In genomic region chr17:50137050-50137449, GRCh38 we compare ENCODE assay signal across 29 cellular contexts. TPM values are rescaled to one million over a fixed set of nuclear protein-coding genes. Genes with fewer than 3 reads are reported as not detected.
A peak's percentile ranks its signal among the peaks of the same experiment; 100 is the strongest.
DNase-seq lines count a peak whose midpoint lies in the region; ATAC-seq, FAIRE-seq and TF ChIP-seq lines count a peak whose summit lies in the region.
"Had no signal": no experiment of that assay in that cellular context is flagged by ENCODE, and none has a peak within 500 bp of the region (broad histone marks: within the 10 kb centered on the region; RNA-seq: fewer than 3 reads in every experiment).

No MANE protein-coding gene starts in this region.

- no peak for ATAC-seq in central memory CD8-positive, alpha-beta T cell (replicated peaks; ENCODE audit: extremely low read depth, poor library complexity, severe bottlenecking)
- no peak for ATAC-seq in stimulated activated effector memory CD8-positive, alpha-beta T cell treated with anti-CD3 and anti-CD28 coated beads, Interleukin-12 subunit alpha, Interleukin-12 subunit beta, amount 100 ng/mL, for 72 hours
- ATAC-seq in omental fat pad (ENCODE audit: low FRiP score), result no peak
- ATAC-seq: CD8-positive, alpha-beta T cell; left colon; right lobe of liver had no signal

- CTCF ChIA-PET in activated CD4-positive, alpha-beta T cell treated with anti-CD3 and anti-CD28 coated beads, Interleukin-2, amount 10 ng/mL, durations not matched to agents 7 days and 5 days (lab: Charles Lee), result interaction anchor here (0.6 to 1.7 kb wide), 5 partner anchors 14 to 880 kb away, joined by 3 to 4 read pairs (median 3); no protein-coding TSS in a partner anchor

- no peaks in the 10 kb centered on the region for H3K9me3 Mint-ChIP-seq in activated CD4-positive, alpha-beta T cell treated with anti-CD3 and anti-CD28 coated beads, Interleukin-2, amount 10 ng/mL, durations not matched to agents 7 days and 5 days
- H3K9me3 Mint-ChIP-seq in central memory CD8-positive, alpha-beta T cell, result no peaks in the 10 kb centered on the region
- H3K9me3 Mint-ChIP-seq in stimulated activated effector memory CD8-positive, alpha-beta T cell treated with anti-CD3 and anti-CD28 coated beads, Interleukin-12 subunit alpha, Interleukin-12 subunit beta, amount 100 ng/mL, for 72 hours, result no peaks in the 10 kb centered on the region
- H3K9me3 Mint-ChIP-seq: CD8-positive, alpha-beta T cell; neural progenitor cell had no signal

- POLR2A ChIA-PET in activated CD4-positive, alpha-beta T cell treated with anti-CD3 and anti-CD28 coated beads, Interleukin-2, amount 10 ng/mL, durations not matched to agents 7 days and 5 days (lab: Charles Lee), result no interaction called here

- no peak for TF ChIP-seq CTCF in omental fat pad (IDR thresholded peaks at IDR 0.05)

- peaks cover 39% of the 10 kb centered on the region for H3K4me1 Mint-ChIP-seq in activated CD4-positive, alpha-beta T cell treated with anti-CD3 and anti-CD28 coated beads, Interleukin-2, amount 10 ng/mL, durations not matched to agents 7 days and 5 days
- H3K4me1 Mint-ChIP-seq in central memory CD8-positive, alpha-beta T cell, result peaks cover 50% of the 10 kb centered on the region
- H3K4me1 Mint-ChIP-seq in stimulated activated effector memory CD8-positive, alpha-beta T cell treated with anti-CD3 and anti-CD28 coated beads, Interleukin-12 subunit alpha, Interleukin-12 subunit beta, amount 100 ng/mL, for 72 hours, result peaks cover 56% of the 10 kb centered on the region

- DNase-seq in activated CD4-positive, alpha-beta T cell treated with anti-CD3 and anti-CD28 coated beads, Interleukin-2, amount 10 ng/mL, durations not matched to agents 7 days and 5 days, result no peak
- DNase-seq in activated CD4-positive, alpha-beta T cell treated with anti-CD3 and anti-CD28 coated beads for 4 hours, result no peak
- DNase-seq in HTR-8/SVneo (ENCODE audit: insufficient read length, low spot score) (no peak), dermis blood vessel endothelial cell (no peak), middle frontal gyrus (ENCODE audit: extremely low spot score, low spot score) (no peak), omental fat pad (ENCODE audit: low spot score) (no peak)
- DNase-seq in central memory CD8-positive, alpha-beta T cell (ENCODE audit: low spot score in 2 of 2), result no peak
- no peak for DNase-seq in stimulated activated effector memory CD8-positive, alpha-beta T cell treated with anti-CD3 and anti-CD28 coated beads, Interleukin-12 subunit alpha, Interleukin-12 subunit beta, amount 100 ng/mL, for 72 hours (ENCODE audit: low spot score in 2 of 2)
- DNase-seq: activated CD8-positive, alpha-beta memory T cell treated with anti-CD3 and anti-CD28 coated beads, Interleukin-2, amount 50 U/mL, for 48 hours; activated effector memory CD4-positive, alpha-beta T cell treated with Interleukin-2 at 50 U/mL for 16 hours; CD8-positive, alpha-beta T cell; GOT3; hippocampal formation; Kasumi-1; left colon; NCI-H146; NCI-H2107; NCI-H446 treated with DMSO at 0.1 percent for 48 hours; right lobe of liver; SK-N-SH; stimulated activated CD4-positive, alpha-beta T cell treated with anti-CD3 and anti-CD28 coated beads, Interleukin-4, amount 100 ng/mL, for 1 hour; T-helper 9 cell; testis; WERI-Rb-1 had no signal

- H3K27ac Mint-ChIP-seq in activated CD4-positive, alpha-beta T cell treated with anti-CD3 and anti-CD28 coated beads, Interleukin-2, amount 10 ng/mL, durations not matched to agents 7 days and 5 days, result peak overlapping the region; percentile 27
- H3K27ac Mint-ChIP-seq in central memory CD8-positive, alpha-beta T cell (ENCODE audit: low read depth), result peak overlapping the region; percentile 42
- H3K27ac Mint-ChIP-seq in stimulated activated effector memory CD8-positive, alpha-beta T cell treated with anti-CD3 and anti-CD28 coated beads, Interleukin-12 subunit alpha, Interleukin-12 subunit beta, amount 100 ng/mL, for 72 hours, result peak overlapping the region; percentile 87
- H3K27ac Mint-ChIP-seq: CD8-positive, alpha-beta T cell; neural progenitor cell had no signal

- H3K27me3 Mint-ChIP-seq in activated CD4-positive, alpha-beta T cell treated with anti-CD3 and anti-CD28 coated beads, Interleukin-2, amount 10 ng/mL, durations not matched to agents 7 days and 5 days, result no peaks in the 10 kb centered on the region
- no peaks in the 10 kb centered on the region for H3K27me3 Mint-ChIP-seq in central memory CD8-positive, alpha-beta T cell

- peak; percentile 64 for FAIRE-seq in HTR-8/SVneo (lab: Jason Lieb, UNC)
- FAIRE-seq: A204.1, endometrium, frontal cortex had no signal

- H3K36me3 Mint-ChIP-seq in activated CD4-positive, alpha-beta T cell treated with anti-CD3 and anti-CD28 coated beads, Interleukin-2, amount 10 ng/mL, durations not matched to agents 7 days and 5 days (ENCODE audit: low read depth), result peaks cover 63% of the 10 kb centered on the region
- H3K36me3 Mint-ChIP-seq in central memory CD8-positive, alpha-beta T cell (ENCODE audit: insufficient read depth), result peaks cover 44% of the 10 kb centered on the region
- H3K36me3 Mint-ChIP-seq in stimulated activated effector memory CD8-positive, alpha-beta T cell treated with anti-CD3 and anti-CD28 coated beads, Interleukin-12 subunit alpha, Interleukin-12 subunit beta, amount 100 ng/mL, for 72 hours, result peaks cover 86% of the 10 kb centered on the region

- no peak overlapping the region for H3K4me3 Mint-ChIP-seq in activated CD4-positive, alpha-beta T cell treated with anti-CD3 and anti-CD28 coated beads, Interleukin-2, amount 10 ng/mL, durations not matched to agents 7 days and 5 days
- no peak overlapping the region for H3K4me3 Mint-ChIP-seq in central memory CD8-positive, alpha-beta T cell
- H3K4me3 Mint-ChIP-seq in stimulated activated effector memory CD8-positive, alpha-beta T cell treated with anti-CD3 and anti-CD28 coated beads, Interleukin-12 subunit alpha, Interleukin-12 subunit beta, amount 100 ng/mL, for 72 hours, result no peak overlapping the region
- H3K4me3 Mint-ChIP-seq: CD8-positive, alpha-beta T cell; neural progenitor cell had no signal

RNA-seq across cellular contexts. Expression of gene SAMD14, which starts 7.1 kb away (rescaled TPM):
- total RNA-seq in activated CD4-positive, alpha-beta T cell treated with anti-CD3 and anti-CD28 coated beads, Interleukin-2, amount 10 ng/mL, durations not matched to agents 7 days and 5 days, result under 1 TPM; 0.07 to 0.23 TPM
- 5.1 and 5.8 TPM in 2 replicates for total RNA-seq in dermis blood vessel endothelial cell
- total RNA-seq in omental fat pad, result under 1 TPM in 2 of 4 donors, not detected in 2; 0.12 to 0.44 TPM

RNA-seq across cellular contexts. Expression of gene PPP1R9B, which starts 13.4 kb away (rescaled TPM):
- 100 to 1,000 TPM; 110 to 117 TPM for total RNA-seq in activated CD4-positive, alpha-beta T cell treated with anti-CD3 and anti-CD28 coated beads, Interleukin-2, amount 10 ng/mL, durations not matched to agents 7 days and 5 days
- total RNA-seq in dermis blood vessel endothelial cell (35.2 and 45.8 TPM in 2 replicates), omental fat pad (10 to 100 TPM; 16.6 to 38.0 (median 25.6) TPM)

RNA-seq across cellular contexts. Expression of gene SGCA, which starts 28.8 kb away (rescaled TPM):
- not detected for total RNA-seq in activated CD4-positive, alpha-beta T cell treated with anti-CD3 and anti-CD28 coated beads, Interleukin-2, amount 10 ng/mL, durations not matched to agents 7 days and 5 days
- not detected in 2 replicates for total RNA-seq in dermis blood vessel endothelial cell
- 1 to 10 TPM in 3 of 4 donors, not detected in 1; 1.1 to 4.9 (median 2.6) TPM for total RNA-seq in omental fat pad
- total RNA-seq: dermis microvascular lymphatic vessel endothelial cell, frontal cortex had no signal

RNA-seq across cellular contexts. Expression of gene PDK2, which starts 41.9 kb away (rescaled TPM):
- total RNA-seq in activated CD4-positive, alpha-beta T cell treated with anti-CD3 and anti-CD28 coated beads, Interleukin-2, amount 10 ng/mL, durations not matched to agents 7 days and 5 days, result 10 to 100 TPM; 29.4 to 31.3 TPM
- total RNA-seq in dermis blood vessel endothelial cell (12.3 and 20.8 TPM in 2 replicates), omental fat pad (10 to 100 TPM; 42.2 to 72.7 (median 50.7) TPM)

Comparison
In these comparisons a context has a peak if more than half of its experiments do, and no peak if none do; other contexts are left out.
1. H3K27ac Mint-ChIP-seq: peak in every context shown above with its lines; median percentile 87 in stimulated activated effector memory CD8-positive, alpha-beta T cell treated with anti-CD3 and anti-CD28 coated beads, Interleukin-12 subunit alpha, Interleukin-12 subunit beta, amount 100 ng/mL, for 72 hours; 42 in central memory CD8-positive, alpha-beta T cell; 27 in activated CD4-positive, alpha-beta T cell treated with anti-CD3 and anti-CD28 coated beads, Interleukin-2, amount 10 ng/mL, durations not matched to agents 7 days and 5 days.